1 cellular context compared by ENCODE assay signal in the genomic region with DNA sequence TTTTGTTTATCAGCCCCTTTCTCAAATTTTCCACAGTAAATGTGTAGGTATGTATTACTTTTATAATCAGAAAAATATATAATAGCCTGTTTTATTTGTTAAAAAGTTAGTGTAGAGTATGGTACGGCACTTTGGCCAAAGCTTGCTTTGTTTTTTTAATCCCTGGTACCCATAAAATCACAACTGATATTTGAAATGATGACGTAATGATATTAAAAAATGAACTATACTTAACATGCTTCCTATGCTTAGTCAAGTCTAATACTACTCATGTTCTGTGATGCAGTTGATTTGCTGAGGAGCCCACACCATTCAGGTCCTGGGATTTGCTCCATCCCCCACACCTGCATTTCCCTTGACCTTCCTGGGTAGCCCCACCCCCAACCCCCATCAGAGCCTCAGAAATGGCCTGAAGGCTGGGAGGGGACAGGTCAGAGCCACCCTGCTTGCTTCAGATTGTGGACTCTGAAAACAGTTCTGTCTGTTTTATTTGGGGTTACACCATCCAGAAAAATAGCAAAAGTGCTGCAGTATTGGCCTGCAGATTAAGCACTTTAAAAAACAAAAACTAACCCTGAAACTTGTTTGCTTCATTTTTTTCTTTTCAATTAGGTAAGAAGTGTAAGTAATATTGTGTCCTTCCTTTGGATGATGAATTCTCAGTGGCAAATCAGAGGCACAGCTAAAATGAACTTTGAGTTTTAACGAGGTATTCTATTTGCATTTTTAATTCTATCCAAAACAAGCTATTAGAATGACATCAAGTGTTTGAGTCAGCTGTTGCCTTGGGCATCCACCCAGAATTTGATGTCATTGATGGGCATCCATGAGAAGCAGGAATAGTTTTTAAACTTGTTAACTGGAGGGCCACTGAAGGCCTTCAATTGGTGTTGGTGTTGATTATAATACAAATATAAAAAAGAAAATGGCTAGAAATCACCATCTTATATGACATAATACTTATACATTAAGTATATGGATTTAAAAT.
TF ChIP-seq lines count a peak whose summit lies in the region.

No MANE protein-coding gene starts in this region.

TF ChIP-seq in GM23338, 12 proteins besides CTCF, POLR2A, EP300 and RAD21 (continued from another document):
- TF ChIP-seq, protein P1, sequence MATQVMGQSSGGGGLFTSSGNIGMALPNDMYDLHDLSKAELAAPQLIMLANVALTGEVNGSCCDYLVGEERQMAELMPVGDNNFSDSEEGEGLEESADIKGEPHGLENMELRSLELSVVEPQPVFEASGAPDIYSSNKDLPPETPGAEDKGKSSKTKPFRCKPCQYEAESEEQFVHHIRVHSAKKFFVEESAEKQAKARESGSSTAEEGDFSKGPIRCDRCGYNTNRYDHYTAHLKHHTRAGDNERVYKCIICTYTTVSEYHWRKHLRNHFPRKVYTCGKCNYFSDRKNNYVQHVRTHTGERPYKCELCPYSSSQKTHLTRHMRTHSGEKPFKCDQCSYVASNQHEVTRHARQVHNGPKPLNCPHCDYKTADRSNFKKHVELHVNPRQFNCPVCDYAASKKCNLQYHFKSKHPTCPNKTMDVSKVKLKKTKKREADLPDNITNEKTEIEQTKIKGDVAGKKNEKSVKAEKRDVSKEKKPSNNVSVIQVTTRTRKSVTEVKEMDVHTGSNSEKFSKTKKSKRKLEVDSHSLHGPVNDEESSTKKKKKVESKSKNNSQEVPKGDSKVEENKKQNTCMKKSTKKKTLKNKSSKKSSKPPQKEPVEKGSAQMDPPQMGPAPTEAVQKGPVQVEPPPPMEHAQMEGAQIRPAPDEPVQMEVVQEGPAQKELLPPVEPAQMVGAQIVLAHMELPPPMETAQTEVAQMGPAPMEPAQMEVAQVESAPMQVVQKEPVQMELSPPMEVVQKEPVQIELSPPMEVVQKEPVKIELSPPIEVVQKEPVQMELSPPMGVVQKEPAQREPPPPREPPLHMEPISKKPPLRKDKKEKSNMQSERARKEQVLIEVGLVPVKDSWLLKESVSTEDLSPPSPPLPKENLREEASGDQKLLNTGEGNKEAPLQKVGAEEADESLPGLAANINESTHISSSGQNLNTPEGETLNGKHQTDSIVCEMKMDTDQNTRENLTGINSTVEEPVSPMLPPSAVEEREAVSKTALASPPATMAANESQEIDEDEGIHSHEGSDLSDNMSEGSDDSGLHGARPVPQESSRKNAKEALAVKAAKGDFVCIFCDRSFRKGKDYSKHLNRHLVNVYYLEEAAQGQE (IDR thresholded peaks at IDR 0.05; ENCODE audit: unreplicated experiment): no peak
- TF ChIP-seq EZH2phosphoT487 (IDR thresholded peaks at IDR 0.05; ENCODE audit: unreplicated experiment) (no peak), EZH2 (IDR thresholded peaks at IDR 0.05; ENCODE audit: low read depth, unreplicated experiment) (no peak), CREB1 (CRISPR knock-in tag; IDR thresholded peaks at IDR 0.05; ENCODE audit: low read depth) (no peak), ZNF114 (CRISPR knock-in tag; IDR thresholded peaks at IDR 0.05) (no peak), NANOG (IDR thresholded peaks at IDR 0.05; ENCODE audit: borderline replicate concordance) (no peak)
- TF ChIP-seq, protein P2, sequence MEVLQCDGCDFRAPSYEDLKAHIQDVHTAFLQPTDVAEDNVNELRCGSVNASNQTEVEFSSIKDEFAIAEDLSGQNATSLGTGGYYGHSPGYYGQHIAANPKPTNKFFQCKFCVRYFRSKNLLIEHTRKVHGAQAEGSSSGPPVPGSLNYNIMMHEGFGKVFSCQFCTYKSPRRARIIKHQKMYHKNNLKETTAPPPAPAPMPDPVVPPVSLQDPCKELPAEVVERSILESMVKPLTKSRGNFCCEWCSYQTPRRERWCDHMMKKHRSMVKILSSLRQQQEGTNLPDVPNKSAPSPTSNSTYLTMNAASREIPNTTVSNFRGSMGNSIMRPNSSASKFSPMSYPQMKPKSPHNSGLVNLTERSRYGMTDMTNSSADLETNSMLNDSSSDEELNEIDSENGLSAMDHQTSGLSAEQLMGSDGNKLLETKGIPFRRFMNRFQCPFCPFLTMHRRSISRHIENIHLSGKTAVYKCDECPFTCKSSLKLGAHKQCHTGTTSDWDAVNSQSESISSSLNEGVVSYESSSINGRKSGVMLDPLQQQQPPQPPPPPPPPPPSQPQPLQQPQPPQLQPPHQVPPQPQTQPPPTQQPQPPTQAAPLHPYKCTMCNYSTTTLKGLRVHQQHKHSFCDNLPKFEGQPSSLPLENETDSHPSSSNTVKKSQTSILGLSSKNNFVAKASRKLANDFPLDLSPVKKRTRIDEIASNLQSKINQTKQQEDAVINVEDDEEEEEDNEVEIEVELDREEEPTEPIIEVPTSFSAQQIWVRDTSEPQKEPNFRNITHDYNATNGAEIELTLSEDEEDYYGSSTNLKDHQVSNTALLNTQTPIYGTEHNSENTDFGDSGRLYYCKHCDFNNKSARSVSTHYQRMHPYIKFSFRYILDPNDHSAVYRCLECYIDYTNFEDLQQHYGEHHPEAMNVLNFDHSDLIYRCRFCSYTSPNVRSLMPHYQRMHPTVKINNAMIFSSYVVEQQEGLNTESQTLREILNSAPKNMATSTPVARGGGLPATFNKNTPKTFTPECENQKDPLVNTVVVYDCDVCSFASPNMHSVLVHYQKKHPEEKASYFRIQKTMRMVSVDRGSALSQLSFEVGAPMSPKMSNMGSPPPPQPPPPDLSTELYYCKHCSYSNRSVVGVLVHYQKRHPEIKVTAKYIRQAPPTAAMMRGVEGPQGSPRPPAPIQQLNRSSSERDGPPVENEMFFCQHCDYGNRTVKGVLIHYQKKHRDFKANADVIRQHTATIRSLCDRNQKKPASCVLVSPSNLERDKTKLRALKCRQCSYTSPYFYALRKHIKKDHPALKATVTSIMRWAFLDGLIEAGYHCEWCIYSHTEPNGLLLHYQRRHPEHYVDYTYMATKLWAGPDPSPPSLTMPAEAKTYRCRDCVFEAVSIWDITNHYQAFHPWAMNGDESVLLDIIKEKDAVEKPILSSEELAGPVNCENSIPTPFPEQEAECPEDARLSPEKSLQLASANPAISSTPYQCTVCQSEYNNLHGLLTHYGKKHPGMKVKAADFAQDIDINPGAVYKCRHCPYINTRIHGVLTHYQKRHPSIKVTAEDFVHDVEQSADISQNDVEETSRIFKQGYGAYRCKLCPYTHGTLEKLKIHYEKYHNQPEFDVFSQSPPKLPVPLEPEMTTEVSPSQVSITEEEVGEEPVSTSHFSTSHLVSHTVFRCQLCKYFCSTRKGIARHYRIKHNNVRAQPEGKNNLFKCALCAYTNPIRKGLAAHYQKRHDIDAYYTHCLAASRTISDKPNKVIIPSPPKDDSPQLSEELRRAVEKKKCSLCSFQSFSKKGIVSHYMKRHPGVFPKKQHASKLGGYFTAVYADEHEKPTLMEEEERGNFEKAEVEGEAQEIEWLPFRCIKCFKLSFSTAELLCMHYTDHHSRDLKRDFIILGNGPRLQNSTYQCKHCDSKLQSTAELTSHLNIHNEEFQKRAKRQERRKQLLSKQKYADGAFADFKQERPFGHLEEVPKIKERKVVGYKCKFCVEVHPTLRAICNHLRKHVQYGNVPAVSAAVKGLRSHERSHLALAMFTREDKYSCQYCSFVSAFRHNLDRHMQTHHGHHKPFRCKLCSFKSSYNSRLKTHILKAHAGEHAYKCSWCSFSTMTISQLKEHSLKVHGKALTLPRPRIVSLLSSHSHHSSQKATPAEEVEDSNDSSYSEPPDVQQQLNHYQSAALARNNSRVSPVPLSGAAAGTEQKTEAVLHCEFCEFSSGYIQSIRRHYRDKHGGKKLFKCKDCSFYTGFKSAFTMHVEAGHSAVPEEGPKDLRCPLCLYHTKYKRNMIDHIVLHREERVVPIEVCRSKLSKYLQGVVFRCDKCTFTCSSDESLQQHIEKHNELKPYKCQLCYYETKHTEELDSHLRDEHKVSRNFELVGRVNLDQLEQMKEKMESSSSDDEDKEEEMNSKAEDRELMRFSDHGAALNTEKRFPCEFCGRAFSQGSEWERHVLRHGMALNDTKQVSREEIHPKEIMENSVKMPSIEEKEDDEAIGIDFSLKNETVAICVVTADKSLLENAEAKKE (CRISPR knock-in tag; IDR thresholded peaks at IDR 0.05): no peak
